In genomic region chr11:10878408-10879214, GRCh38 we compare ENCODE assay signal across 8 cellular contexts. TPM values are rescaled to one million over a fixed set of nuclear protein-coding genes. Genes with fewer than 3 reads are reported as not detected.
DNase-seq lines count a peak whose midpoint lies in the region; ATAC-seq and TF ChIP-seq lines count a peak whose summit lies in the region.

No MANE protein-coding gene starts in this region.

- H3K4me3 Mint-ChIP-seq in CD4-positive, CD25-positive, alpha-beta regulatory T cell: no peak overlapping the region
- no peak overlapping the region for H3K4me3 Mint-ChIP-seq in brain

- peak; percentile 68 to 73 for ATAC-seq in CD4-positive, CD25-positive, alpha-beta regulatory T cell (ENCODE audit: low read depth in 2 of 2)
- ATAC-seq in GM18502 (IDR thresholded peaks at IDR 0.05; ENCODE audit: poor library complexity, unreplicated experiment): peak; percentile 46
- ATAC-seq in left colon: peak; percentile 84
- no peak for ATAC-seq in GM21717 (IDR thresholded peaks at IDR 0.05; ENCODE audit: unreplicated experiment)
- ATAC-seq in GM18861 (IDR thresholded peaks at IDR 0.05; ENCODE audit: unreplicated experiment): no peak

- intact Hi-C loops in left colon (cut with DNase I, micrococcal nuclease): no loop called here

- H3K27ac Mint-ChIP-seq in CD4-positive, CD25-positive, alpha-beta regulatory T cell: peak overlapping the region; percentile 22 to 64 (median 58)
- H3K27ac Mint-ChIP-seq in brain: peak overlapping the region in 1 of 5 experiments; percentile 4

- TF ChIP-seq CTCF in brain (conservative IDR thresholded peaks at IDR 0.05): peak; percentile 32 to 38

- no peak overlapping the region for H3K27ac ChIP-seq in CD4-positive, CD25-positive, alpha-beta regulatory T cell (ENCODE audit: insufficient read depth, low read length, poor library complexity, severe bottlenecking)

- H3K4me1 Mint-ChIP-seq in CD4-positive, CD25-positive, alpha-beta regulatory T cell: peaks cover 6 to 16% (median 14%) of the 10 kb centered on the region in 4 donors
- H3K4me1 Mint-ChIP-seq in brain: peaks cover 17% of the 10 kb centered on the region

- H3K36me3 ChIP-seq in CD4-positive, CD25-positive, alpha-beta regulatory T cell (ENCODE audit: control insufficient read depth, insufficient read depth, low read length): no peaks in the 10 kb centered on the region

- H3K27me3 Mint-ChIP-seq in CD4-positive, CD25-positive, alpha-beta regulatory T cell: no peaks in the 10 kb centered on the region
- H3K27me3 Mint-ChIP-seq in brain: no peaks in the 10 kb centered on the region

- H3K9me3 Mint-ChIP-seq in CD4-positive, CD25-positive, alpha-beta regulatory T cell: peaks cover 0 to 4% (median 3%) of the 10 kb centered on the region in 7 donors
- peaks cover 22 to 34% (median 28%) of the 10 kb centered on the region in 5 experiments for H3K9me3 Mint-ChIP-seq in brain

- H3K9me3 ChIP-seq in CD4-positive, CD25-positive, alpha-beta regulatory T cell (ENCODE audit: control insufficient read depth in 2 of 2, low read length in 2 of 2): peaks cover 0 to under 1% of the 10 kb centered on the region in 2 experiments

- H3K36me3 Mint-ChIP-seq in CD4-positive, CD25-positive, alpha-beta regulatory T cell: peaks cover 14% of the 10 kb centered on the region
- peaks cover 56% of the 10 kb centered on the region for H3K36me3 Mint-ChIP-seq in brain

- no peak overlapping the region for H3K4me3 ChIP-seq in CD4-positive, CD25-positive, alpha-beta regulatory T cell (ENCODE audit: low read depth, low read length)

- DNase-seq in CD4-positive, CD25-positive, alpha-beta regulatory T cell: peak in 2 of 3 donors; percentile 68 to 84
- DNase-seq in NCI-H774 (lab: John Stamatoyannopoulos, UW) (peak; percentile 17), left colon (no peak)
- DNase-seq in effector CD8-positive, alpha-beta T cell (lab: John Stamatoyannopoulos, UW): no peak

- H3K4me1 ChIP-seq in CD4-positive, CD25-positive, alpha-beta regulatory T cell (ENCODE audit: control insufficient read depth, insufficient read depth, low read length, poor library complexity, severe bottlenecking): peaks cover 4% of the 10 kb centered on the region

- no peaks in the 10 kb centered on the region for H3K27me3 ChIP-seq in CD4-positive, CD25-positive, alpha-beta regulatory T cell (ENCODE audit: control insufficient read depth, insufficient read depth, low read length)

RNA-seq across cellular contexts. Expression of gene ZBED5, which starts 20.8 kb away (rescaled TPM):
- total RNA-seq in CD4-positive, CD25-positive, alpha-beta regulatory T cell: 62.6 TPM
- 10 to 100 TPM; 14.7 to 22.4 (median 18.0) TPM for polyA plus RNA-seq in CD4-positive, CD25-positive, alpha-beta regulatory T cell
- polyA plus RNA-seq in brain (ENCODE audit: insufficient read depth, low read depth, low replicate concordance): 11.6 TPM
- total RNA-seq in left colon: 10 to 100 TPM; 36.9 to 37.5 TPM

Comparison
In these comparisons a context has a peak if more than half of its experiments do, and no peak if none do; other contexts are left out.
1. ATAC-seq: peak in CD4-positive, CD25-positive, alpha-beta regulatory T cell (2 of 2), GM18502 (single experiment) and left colon (single experiment); none in GM21717 (single experiment) and GM18861 (single experiment).
2. DNase-seq: peak in CD4-positive, CD25-positive, alpha-beta regulatory T cell (2 of 3) and NCI-H774 (single experiment); none in left colon (0 of 2) and effector CD8-positive, alpha-beta T cell (single experiment).